ENCODE assay signal across 11 cellular contexts in the genomic region with DNA sequence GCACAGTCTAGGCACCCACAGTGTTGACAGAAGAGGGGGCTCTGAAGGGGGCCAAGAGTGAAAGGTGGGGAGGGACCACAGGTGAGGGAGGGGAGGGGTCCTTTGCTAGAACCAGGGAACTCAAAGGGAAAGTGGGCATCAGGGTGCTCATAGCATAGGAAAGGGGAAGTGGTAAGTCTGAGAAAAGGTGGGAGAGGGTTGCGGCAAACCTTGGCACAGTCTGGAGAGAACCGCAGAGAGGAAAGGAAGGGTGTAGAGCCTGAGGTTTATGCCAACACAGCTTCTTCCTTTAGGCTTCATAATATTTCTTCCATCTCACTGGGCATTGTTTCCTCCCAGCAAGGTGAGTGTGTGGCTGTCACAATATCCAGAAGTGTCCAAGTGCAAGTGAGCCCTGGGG. TPM values are rescaled to one million over a fixed set of nuclear protein-coding genes. Genes with fewer than 3 reads are reported as not detected.
"Had no signal": no experiment of that assay in that cellular context is flagged by ENCODE, and none has a peak within 500 bp of the region (broad histone marks: within the 10 kb centered on the region; RNA-seq: fewer than 3 reads in every experiment).

No MANE protein-coding gene starts in this region.

- DNase-seq: activated CD4-positive, alpha-beta T cell treated with anti-CD3 and anti-CD28 coated beads, Interleukin-2, amount 50 U/mL, for 4 hours; activated CD8-positive, alpha-beta memory T cell treated with anti-CD3 and anti-CD28 coated beads, Interleukin-2, amount 10 ng/mL, durations not matched to agents 7 days and 5 days; activated effector memory CD4-positive, alpha-beta T cell treated with anti-CD3 and anti-CD28 coated beads, Interleukin-2, amount 50 U/mL, for 16 hours; activated naive CD8-positive, alpha-beta T cell treated with anti-CD3 and anti-CD28 coated beads for 36 hours; activated T-cell treated with anti-CD3 and anti-CD28 coated beads, Interleukin-2, amount 50 U/mL, for 24 hours; dorsolateral prefrontal cortex; hypothalamus; nephron progenitor cell; stimulated activated CD4-positive, alpha-beta T cell treated with anti-CD3 and anti-CD28 coated beads, Interleukin-4, amount 100 ng/mL, for 1 hour; testis had no signal

- H3K27ac ChIP-seq: dorsolateral prefrontal cortex, testis had no signal

- H3K9me3 ChIP-seq: testis had no signal

- H3K27me3 ChIP-seq: dorsolateral prefrontal cortex, testis had no signal

- H3K4me3 ChIP-seq: dorsolateral prefrontal cortex, testis had no signal

RNA-seq across cellular contexts. Expression of a gene that starts 11.5 kb away (rescaled TPM):
- total RNA-seq: chondrocyte had no signal
